In the genomic region with DNA sequence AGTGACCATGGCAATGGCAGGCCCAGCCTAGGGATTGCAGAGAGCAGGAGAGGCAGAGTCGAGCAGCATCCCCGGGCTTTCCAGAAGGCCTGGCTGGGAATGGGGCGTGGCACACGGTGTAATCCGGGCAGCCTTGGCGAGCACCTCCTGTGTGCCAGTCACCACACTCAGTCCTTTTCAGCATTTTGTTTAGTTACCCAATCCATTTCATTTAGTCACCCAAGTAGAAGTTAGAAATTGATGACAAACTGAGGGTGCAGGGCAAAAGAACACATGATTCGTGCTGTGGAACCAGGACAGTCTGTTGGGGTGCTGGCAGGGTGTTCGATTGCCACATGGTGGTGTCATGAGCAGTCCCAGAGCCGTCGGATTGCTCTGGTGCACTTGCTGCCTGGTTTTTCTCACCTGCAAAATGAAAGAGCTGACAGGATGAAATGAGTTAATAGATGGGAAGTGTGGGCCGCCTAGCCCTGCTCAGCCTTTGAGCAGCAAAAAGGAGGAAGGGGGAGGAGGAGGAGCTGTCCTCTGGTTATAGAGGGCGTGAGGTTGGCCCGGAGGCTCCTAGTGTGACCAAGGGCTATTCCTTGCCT, we compare ENCODE assay signal across 9 cellular contexts.
DNase-seq lines count a peak whose midpoint lies in the region; ATAC-seq lines count a peak whose summit lies in the region.
"Had no signal": no experiment of that assay in that cellular context is flagged by ENCODE, and none has a peak within 500 bp of the region (broad histone marks: within the 10 kb centered on the region; RNA-seq: fewer than 3 reads in every experiment).

No MANE protein-coding gene starts in this region.

- H3K9me3 Mint-ChIP-seq in immature natural killer cell, result no peaks in the 10 kb centered on the region

- peaks cover 4 to 5% (median 5%) of the 10 kb centered on the region in 3 donors for H3K27me3 Mint-ChIP-seq in immature natural killer cell (ENCODE audit: low read depth in 3 of 3)

- peaks cover 0 to 5% of the 10 kb centered on the region in 2 donors for H3K4me1 Mint-ChIP-seq in immature natural killer cell

- no peak overlapping the region for H3K27ac Mint-ChIP-seq in immature natural killer cell

- H3K36me3 Mint-ChIP-seq in immature natural killer cell, result peaks cover 0 to 10% (median 6%) of the 10 kb centered on the region in 3 donors

- H3K4me3 Mint-ChIP-seq in immature natural killer cell, result no peak overlapping the region

- peak; percentile 63 to 65 for ATAC-seq in left cardiac atrium
- ATAC-seq in GM21367 (IDR thresholded peaks at IDR 0.05; ENCODE audit: unreplicated experiment), result no peak

- DNase-seq in stimulated activated CD4-positive, alpha-beta T cell treated with anti-CD3 and anti-CD28 coated beads, Interleukin-15, amount 100 ng/mL, for 24 hours, result peak; percentile 20
- DNase-seq in stimulated activated CD4-positive, alpha-beta T cell treated with anti-CD3 and anti-CD28 coated beads, Interleukin-2, amount 100 ng/mL, for 48 hours, result no peak
- peak; percentile 8 for DNase-seq in SW480 (ENCODE audit: low spot score)
- no peak for DNase-seq in left cardiac atrium
- no peak for DNase-seq in immature natural killer cell
- no peak for DNase-seq in NCI-H345 (lab: John Stamatoyannopoulos, UW)
- DNase-seq in superior temporal gyrus (ENCODE audit: extremely low spot score), result no peak
- DNase-seq: DMS 273 treated with DMSO at 0.1 percent for 48 hours had no signal

- intact Hi-C loops in left cardiac atrium (cut with DNase I), result no loop called here

Comparison
In these comparisons a context has a peak if more than half of its experiments do, and no peak if none do; other contexts are left out.
1. DNase-seq: peak in stimulated activated CD4-positive, alpha-beta T cell treated with anti-CD3 and anti-CD28 coated beads, Interleukin-15, amount 100 ng/mL, for 24 hours (single experiment) and SW480 (single experiment); none in stimulated activated CD4-positive, alpha-beta T cell treated with anti-CD3 and anti-CD28 coated beads, Interleukin-2, amount 100 ng/mL, for 48 hours (0 of 2), left cardiac atrium (single experiment), immature natural killer cell (0 of 3), NCI-H345 (single experiment) and superior temporal gyrus (single experiment).